9 cellular contexts compared by ENCODE assay signal in the genomic region with DNA sequence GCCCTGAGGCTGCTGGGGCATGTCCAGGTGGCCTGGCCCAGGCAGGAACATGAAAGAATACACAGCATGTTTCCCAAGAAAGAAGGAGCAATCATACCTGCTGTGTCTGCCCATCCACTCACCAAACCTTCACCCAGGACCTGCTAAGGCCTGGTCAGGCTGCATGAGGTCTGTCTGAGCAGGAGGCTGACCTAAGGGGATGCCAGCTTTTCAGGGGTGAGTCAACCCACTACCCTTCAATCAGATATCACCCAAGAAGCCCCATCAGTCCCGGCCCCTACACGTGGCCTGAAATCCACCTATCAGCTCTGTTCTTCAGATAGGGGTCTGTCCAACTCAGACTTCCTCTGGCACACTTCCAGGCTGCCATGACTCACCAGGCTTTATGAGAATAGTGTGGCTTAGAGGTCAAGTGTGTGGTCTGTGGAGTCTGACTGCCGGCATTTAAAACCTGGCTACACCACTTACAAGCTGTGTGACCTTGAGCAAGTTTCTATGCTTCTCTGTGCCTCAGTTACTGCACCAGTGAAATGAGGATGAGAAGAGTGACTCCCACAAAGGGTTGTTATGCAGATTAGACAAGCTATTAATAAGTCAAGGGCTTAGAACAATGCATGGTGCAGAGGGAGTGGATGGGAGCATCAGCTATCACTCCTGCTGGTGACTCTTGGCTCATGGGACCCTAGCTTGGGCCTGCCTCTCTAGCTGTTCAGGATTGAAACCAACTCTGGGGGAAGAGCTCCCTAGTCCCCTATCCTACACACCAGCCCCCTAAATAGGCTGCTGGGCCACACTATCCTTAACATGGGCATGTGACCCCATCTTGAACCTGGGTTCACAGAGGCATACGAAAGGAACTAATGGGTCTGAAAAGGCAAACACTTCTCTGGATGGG.
DNase-seq lines count a peak whose midpoint lies in the region; ATAC-seq and TF ChIP-seq lines count a peak whose summit lies in the region.
"Had no signal": no experiment of that assay in that cellular context is flagged by ENCODE, and none has a peak within 500 bp of the region (broad histone marks: within the 10 kb centered on the region; RNA-seq: fewer than 3 reads in every experiment).

No MANE protein-coding gene starts in this region.

- DNase-seq in GM12864 (ENCODE audit: low read depth) (peak; percentile 24), HCT116 (ENCODE audit: low read depth, low spot score) (peak; percentile 38), RPMI8226 (peak; percentile 90), foreskin fibroblast (peak; percentile 26 to 53), GM10266 (ENCODE audit: extremely low spot score) (no peak), HEK293T (ENCODE audit: extremely low spot score) (no peak), NCI-H1694 treated with DMSO at 0.1 percent for 48 hours (lab: John Stamatoyannopoulos, UW) (no peak)

- H4K20me1 ChIP-seq in HCT116 (ENCODE audit: insufficient read depth): no peaks in the 10 kb centered on the region

- H3K27me3 ChIP-seq in HCT116 (ENCODE audit: insufficient read depth, low read length): peaks cover 94% of the 10 kb centered on the region

- H2AFZ ChIP-seq in HCT116 (ENCODE audit: low read depth, low read length, poor library complexity, severe bottlenecking): no peak overlapping the region

- no peaks in the 10 kb centered on the region for H3K9me2 ChIP-seq in HCT116 (ENCODE audit: insufficient read depth)

- ATAC-seq in HCT116: peak; percentile 68
- no peak for ATAC-seq in GM19328 (IDR thresholded peaks at IDR 0.05; ENCODE audit: unreplicated experiment)

- no peak for TF ChIP-seq CTCF in GM12864 (IDR thresholded peaks at IDR 0.05; ENCODE audit: low read depth, low read length, missing control alignments)
- TF ChIP-seq CTCF in HCT116 (IDR thresholded peaks at IDR 0.05 in 2 of 3, conservative IDR thresholded peaks at IDR 0.05 in 1 of 3; ENCODE audit: borderline replicate concordance in 1 of 3, insufficient read depth in 1 of 3, low read depth in 2 of 3, low read length in 2 of 3): no peak
- TF ChIP-seq CTCF in foreskin fibroblast (IDR thresholded peaks at IDR 0.05; ENCODE audit: low read depth, low read length): no peak
- no peak for TF ChIP-seq CTCF in GM10266 (IDR thresholded peaks at IDR 0.05; ENCODE audit: control insufficient read depth, insufficient read depth, low read depth, missing control alignments)

- H3K4me3 ChIP-seq in GM12864 (ENCODE audit: low read depth, low read length): no peak overlapping the region
- no peak overlapping the region for H3K4me3 ChIP-seq in HCT116 (replicated peaks in 1 of 2; ENCODE audit: low read depth in 1 of 2, low read length in 2 of 2)
- no peak overlapping the region for H3K4me3 ChIP-seq in foreskin fibroblast (ENCODE audit: low read depth in 1 of 2, low read length in 2 of 2)
- H3K4me3 ChIP-seq: suprapubic skin had no signal

- no peaks in the 10 kb centered on the region for H3K79me2 ChIP-seq in HCT116 (ENCODE audit: insufficient read depth, low read length)

- TF ChIP-seq RAD21 in HCT116 (IDR thresholded peaks at IDR 0.05; ENCODE audit: low read depth): no peak

- POLR2A ChIA-PET in HCT116 (lab: Charles Lee) (no interaction called here), HEK293T (lab: Yijun Ruan, JAX) (no interaction called here)

- RAD21 ChIA-PET in HCT116 (lab: Charles Lee; ENCODE audit: low non-redundant PET in 1 of 2, low total read pairs in 2 of 2, uncharacterized antibody in 2 of 2, unreplicated experiment in 2 of 2): no interaction called here

- peaks cover 0 to 6% of the 10 kb centered on the region in 2 experiments; a peak in 1 of 4 replicates for H3K4me1 ChIP-seq in HCT116 (ENCODE audit: control insufficient read depth in 1 of 2, insufficient read depth in 2 of 2, low read length in 2 of 2)
- H3K4me1 ChIP-seq: suprapubic skin had no signal

- no peak overlapping the region for H3K27ac ChIP-seq in HCT116 (ENCODE audit: low read depth, low read length)
- H3K27ac ChIP-seq: suprapubic skin had no signal

- TF ChIP-seq POLR2A in HCT116 (IDR thresholded peaks at IDR 0.05; ENCODE audit: borderline replicate concordance, extremely low read depth, insufficient read depth, insufficient read length): no peak

- no peak overlapping the region for H3K4me2 ChIP-seq in HCT116 (ENCODE audit: low read length)

- intact Hi-C loops in HCT116 (cut with micrococcal nuclease): no loop called here

- no peak overlapping the region for H3K9ac ChIP-seq in HCT116 (ENCODE audit: low read length)

- CTCF ChIA-PET in HCT116 (lab: Charles Lee) (interaction anchor here (1.1 to 1.4 kb wide), 2 partner anchors 9 to 31 kb away, joined by 4 to 6 read pairs; no protein-coding TSS in a partner anchor), HEK293T (lab: Yijun Ruan, JAX) (interaction anchor here (1.6 kb wide), 1 partner anchor 31 kb away, joined by 6 read pairs; no protein-coding TSS in a partner anchor)

- no peaks in the 10 kb centered on the region for H3K36me3 ChIP-seq in HCT116 (ENCODE audit: control insufficient read depth in 1 of 2, insufficient read depth in 2 of 2, low read length in 2 of 2)
- H3K36me3 ChIP-seq: suprapubic skin had no signal

- H3K9me3 ChIP-seq in HCT116 (ENCODE audit: control insufficient read depth in 1 of 2, insufficient read depth in 1 of 2, low read depth in 1 of 2, low read length in 2 of 2): no peaks in the 10 kb centered on the region
- H3K9me3 ChIP-seq: suprapubic skin had no signal

- BruUV-seq in HCT116 (replicated peaks; lab: Mats Ljungman, UMichigan): no TSS peak

TF ChIP-seq in HCT116, 20 proteins besides CTCF, POLR2A, EP300 and RAD21:
- TF ChIP-seq TCF7L2 (IDR thresholded peaks at IDR 0.05; ENCODE audit: borderline replicate concordance, extremely low read depth, insufficient read depth, insufficient read length): peak; percentile 9
- TF ChIP-seq ZNF274 (IDR thresholded peaks at IDR 0.05; ENCODE audit: low read depth, low read length): no peak
- TF ChIP-seq MAX (IDR thresholded peaks at IDR 0.05): no peak
- TF ChIP-seq REST (IDR thresholded peaks at IDR 0.05; ENCODE audit: low read depth): no peak

TF ChIP-seq in HEK293T, 16 proteins besides CTCF, POLR2A, EP300 and RAD21:
- TF ChIP-seq FOXK2 (IDR thresholded peaks at IDR 0.05) (no peak), FOXM1 (IDR thresholded peaks at IDR 0.05; ENCODE audit: borderline replicate concordance) (no peak), FOXA1 (IDR thresholded peaks at IDR 0.05) (no peak), LEF1 (IDR thresholded peaks at IDR 0.05; ENCODE audit: borderline replicate concordance) (no peak), SUZ12 (IDR thresholded peaks at IDR 0.05) (no peak), BHLHE40 (IDR thresholded peaks at IDR 0.05; ENCODE audit: borderline replicate concordance) (no peak), ARNT (IDR thresholded peaks at IDR 0.05) (no peak), ELF4 (IDR thresholded peaks at IDR 0.05) (no peak), ZNF384 (IDR thresholded peaks at IDR 0.05) (no peak), CTBP1 (IDR thresholded peaks at IDR 0.05; ENCODE audit: borderline replicate concordance) (no peak), TARDBP (IDR thresholded peaks at IDR 0.05) (no peak), L3MBTL2 (conservative IDR thresholded peaks at IDR 0.05) (no peak), HDGF (IDR thresholded peaks at IDR 0.05; ENCODE audit: borderline replicate concordance) (no peak), SP1 (IDR thresholded peaks at IDR 0.05) (no peak), NFRKB (IDR thresholded peaks at IDR 0.05) (no peak)
- TF ChIP-seq, protein P1, sequence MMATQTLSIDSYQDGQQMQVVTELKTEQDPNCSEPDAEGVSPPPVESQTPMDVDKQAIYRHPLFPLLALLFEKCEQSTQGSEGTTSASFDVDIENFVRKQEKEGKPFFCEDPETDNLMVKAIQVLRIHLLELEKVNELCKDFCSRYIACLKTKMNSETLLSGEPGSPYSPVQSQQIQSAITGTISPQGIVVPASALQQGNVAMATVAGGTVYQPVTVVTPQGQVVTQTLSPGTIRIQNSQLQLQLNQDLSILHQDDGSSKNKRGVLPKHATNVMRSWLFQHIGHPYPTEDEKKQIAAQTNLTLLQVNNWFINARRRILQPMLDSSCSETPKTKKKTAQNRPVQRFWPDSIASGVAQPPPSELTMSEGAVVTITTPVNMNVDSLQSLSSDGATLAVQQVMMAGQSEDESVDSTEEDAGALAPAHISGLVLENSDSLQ (IDR thresholded peaks at IDR 0.05): no peak

Comparison
In these comparisons a context has a peak if more than half of its experiments do, and no peak if none do; other contexts are left out.
1. DNase-seq: peak in GM12864 (single experiment), HCT116 (single experiment), RPMI8226 (single experiment) and foreskin fibroblast (2 of 2); none in GM10266 (single experiment), HEK293T (single experiment) and NCI-H1694 treated with DMSO at 0.1 percent for 48 hours (single experiment).